19 cellular contexts compared by ENCODE assay signal in the genomic region with DNA sequence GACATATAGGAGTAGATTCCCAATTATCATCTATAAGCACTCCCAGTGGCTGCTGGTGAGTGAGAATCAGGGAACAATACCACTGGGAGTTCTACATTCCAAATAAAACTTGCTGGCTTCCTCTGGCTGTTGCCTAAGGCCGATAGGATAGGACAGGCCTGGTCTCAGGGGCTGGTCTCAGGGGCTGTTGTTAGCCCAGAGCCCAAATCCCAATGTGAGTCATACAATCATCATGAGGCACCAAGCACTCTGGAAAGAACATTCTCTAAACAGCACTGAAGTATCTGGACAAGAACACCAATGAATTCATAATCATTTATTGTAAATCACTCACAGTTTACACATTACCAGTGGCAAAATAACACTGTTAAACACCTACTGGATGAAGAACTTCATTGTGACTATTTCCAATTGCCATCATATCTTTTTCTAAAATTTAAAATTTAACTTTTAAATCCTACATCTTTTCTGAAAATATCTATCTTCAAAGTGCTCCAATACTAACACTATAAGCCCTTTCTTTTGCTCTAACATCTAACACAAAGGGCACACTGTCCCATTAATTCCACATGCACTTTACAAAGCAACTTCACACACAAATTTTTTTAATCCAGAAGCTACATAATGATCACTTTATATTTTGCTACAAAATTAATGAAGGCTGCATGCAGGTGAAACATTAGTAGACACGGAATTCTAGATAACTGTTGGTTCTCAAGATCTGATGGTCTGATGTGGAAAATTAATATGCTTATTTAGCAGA.
DNase-seq lines count a peak whose midpoint lies in the region; ATAC-seq and TF ChIP-seq lines count a peak whose summit lies in the region.
"Had no signal": no experiment of that assay in that cellular context is flagged by ENCODE, and none has a peak within 500 bp of the region (broad histone marks: within the 10 kb centered on the region; RNA-seq: fewer than 3 reads in every experiment).

No MANE protein-coding gene starts in this region.

- no peak overlapping the region for H3K4me3 ChIP-seq in choroid plexus epithelial cell (ENCODE audit: low read depth, low read length)
- H3K4me3 ChIP-seq: adrenal gland, colonic mucosa, hepatocyte, stomach had no signal

- H3K4me3 Mint-ChIP-seq in stimulated activated naive B cell treated with anti-CD40 and anti-IgM and Interleukin-4, amounts not matched to agents 10 μg/mL and 1 μg/mL and 100 μg/mL, for 72 hours, result no peak overlapping the region
- no peak overlapping the region for H3K4me3 Mint-ChIP-seq in CD14-positive monocyte
- H3K4me3 Mint-ChIP-seq: activated T-helper 1 cell treated with anti-CD3 and anti-CD28 coated beads, Interleukin-12 subunit alpha, Interleukin-12 subunit beta, Interleukin-2, Interleukin-4 antibody, amounts not matched to agents 30 ng/mL and 10 ng/mL and 1 ng/mL, durations not matched to agents 14 hours and 24 hours and 36 hours had no signal

- TF ChIP-seq CTCF in choroid plexus epithelial cell (conservative IDR thresholded peaks at IDR 0.05; ENCODE audit: low read depth, low read length) (no peak), CD14-positive monocyte (IDR thresholded peaks at IDR 0.05) (no peak)

- H3K36me3 Mint-ChIP-seq in stimulated activated naive B cell treated with anti-CD40 and anti-IgM and Interleukin-4, amounts not matched to agents 10 μg/mL and 1 μg/mL and 100 μg/mL, for 72 hours, result no peaks in the 10 kb centered on the region
- no peaks in the 10 kb centered on the region for H3K36me3 Mint-ChIP-seq in CD14-positive monocyte

- no peak for ATAC-seq in stimulated activated naive B cell treated with anti-CD40 and anti-IgM and Interleukin-4, amounts not matched to agents 10 μg/mL and 1 μg/mL and 100 μg/mL, for 72 hours (replicated peaks)
- ATAC-seq in GM18519 (IDR thresholded peaks at IDR 0.05; ENCODE audit: low FRiP score, unreplicated experiment), result no peak
- ATAC-seq: left cardiac atrium had no signal

- DNase-seq in COLO829 (ENCODE audit: low spot score) (peak; percentile 69), LHCN-M2 (ENCODE audit: low read depth) (peak; percentile 76), choroid plexus epithelial cell (ENCODE audit: low read depth) (peak; percentile 20), medulla oblongata (ENCODE audit: extremely low spot score) (peak; percentile 76), CD14-positive monocyte (ENCODE audit: low spot score) (no peak)
- no peak for DNase-seq in stimulated activated CD4-positive, alpha-beta T cell treated with anti-CD3 and anti-CD28 coated beads, Interleukin-4, amount 100 ng/mL, for 24 hours
- DNase-seq in stimulated activated naive B cell treated with anti-CD40 and anti-IgM and Interleukin-4, amounts not matched to agents 10 μg/mL and 1 μg/mL and 100 μg/mL, for 72 hours, result no peak
- DNase-seq: colonic mucosa; left cardiac atrium; NCI-H187 treated with DMSO at 0.1 percent for 48 hours; NCI-H510A; posterior cingulate gyrus; SK-N-SH; stimulated activated CD4-positive, alpha-beta T cell treated with anti-CD3 and anti-CD28 coated beads, Interleukin-12 subunit alpha, Interleukin-12 subunit beta, amount 100 ng/mL, for 4 hours; stomach had no signal

- H3K4me1 Mint-ChIP-seq in stimulated activated naive B cell treated with anti-CD40 and anti-IgM and Interleukin-4, amounts not matched to agents 10 μg/mL and 1 μg/mL and 100 μg/mL, for 72 hours, result no peaks in the 10 kb centered on the region
- no peaks in the 10 kb centered on the region for H3K4me1 Mint-ChIP-seq in CD14-positive monocyte

- no peaks in the 10 kb centered on the region for H3K27me3 Mint-ChIP-seq in stimulated activated naive B cell treated with anti-CD40 and anti-IgM and Interleukin-4, amounts not matched to agents 10 μg/mL and 1 μg/mL and 100 μg/mL, for 72 hours
- peaks cover 0 to 2% (median 0%) of the 10 kb centered on the region in 3 donors for H3K27me3 Mint-ChIP-seq in CD14-positive monocyte (ENCODE audit: low read depth in 3 of 3)

- no peak overlapping the region for H3K27ac Mint-ChIP-seq in stimulated activated naive B cell treated with anti-CD40 and anti-IgM and Interleukin-4, amounts not matched to agents 10 μg/mL and 1 μg/mL and 100 μg/mL, for 72 hours
- H3K27ac Mint-ChIP-seq in CD14-positive monocyte, result no peak overlapping the region
- H3K27ac Mint-ChIP-seq: activated T-helper 1 cell treated with anti-CD3 and anti-CD28 coated beads, Interleukin-12 subunit alpha, Interleukin-12 subunit beta, Interleukin-2, Interleukin-4 antibody, amounts not matched to agents 30 ng/mL and 10 ng/mL and 1 ng/mL, durations not matched to agents 14 hours and 24 hours and 36 hours had no signal

- intact Hi-C loops in CD14-positive monocyte (cut with micrococcal nuclease), result loop anchor here in 1 of 2 donors (10.0 kb wide), 1 partner anchor 75 kb away; no protein-coding TSS in a partner anchor

- peaks cover 0 to 4% of the 10 kb centered on the region in 2 donors for H3K9me3 Mint-ChIP-seq in stimulated activated naive B cell treated with anti-CD40 and anti-IgM and Interleukin-4, amounts not matched to agents 10 μg/mL and 1 μg/mL and 100 μg/mL, for 72 hours
- H3K9me3 Mint-ChIP-seq in CD14-positive monocyte, result peaks cover 0 to 8% (median 2%) of the 10 kb centered on the region in 7 donors

Comparison
In these comparisons a context has a peak if more than half of its experiments do, and no peak if none do; other contexts are left out.
1. DNase-seq: peak in COLO829 (single experiment), LHCN-M2 (single experiment), choroid plexus epithelial cell (single experiment) and medulla oblongata (single experiment); none in stimulated activated CD4-positive, alpha-beta T cell treated with anti-CD3 and anti-CD28 coated beads, Interleukin-4, amount 100 ng/mL, for 24 hours (single experiment), stimulated activated naive B cell treated with anti-CD40 and anti-IgM and Interleukin-4, amounts not matched to agents 10 μg/mL and 1 μg/mL and 100 μg/mL, for 72 hours (single experiment) and CD14-positive monocyte (single experiment).